In the genomic region with DNA sequence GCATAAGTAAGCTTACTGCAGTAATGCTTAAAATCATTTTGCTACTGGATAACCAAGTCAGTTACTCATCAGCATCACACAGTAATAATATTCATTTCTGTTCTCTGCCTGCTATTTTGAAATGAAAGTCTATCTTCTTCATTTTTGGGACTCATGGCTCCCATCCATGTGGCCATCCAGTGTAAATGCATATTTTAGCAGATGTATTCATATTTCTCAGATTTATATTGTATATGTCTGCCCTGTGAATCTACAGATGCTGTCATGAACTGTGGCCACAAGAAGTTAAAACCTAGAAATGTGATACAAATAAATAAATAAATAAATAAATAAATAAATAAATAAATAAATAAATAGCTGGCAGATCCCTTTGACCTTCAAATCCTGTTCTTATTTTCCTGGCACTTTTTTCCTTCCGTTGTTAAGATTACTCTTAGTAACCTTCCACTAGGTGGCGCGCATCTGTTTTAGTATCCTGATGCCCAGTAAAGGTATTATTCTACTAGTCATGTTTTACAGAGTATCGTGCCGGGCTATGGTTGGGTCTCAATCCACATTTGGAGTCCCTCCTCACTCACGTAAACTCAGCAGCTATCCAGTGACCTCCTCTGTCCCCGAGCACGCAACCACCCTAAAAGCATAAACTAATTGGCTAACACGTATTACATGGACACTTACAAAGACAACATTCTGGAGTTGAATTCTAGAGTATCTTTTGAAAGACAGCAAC, we compare ENCODE assay signal across 8 cellular contexts.
DNase-seq lines count a peak whose midpoint lies in the region; ATAC-seq, FAIRE-seq and TF ChIP-seq lines count a peak whose summit lies in the region.

No MANE protein-coding gene starts in this region.

- 23 to 29% methylated on average over 9 of the region's 9 CpGs for WGBS in body of pancreas, 2 donors

- TF ChIP-seq POLR2A in body of pancreas (IDR thresholded peaks at IDR 0.05): no peak

- peak; percentile 92 for FAIRE-seq in islet of Langerhans (lab: Jason Lieb, UNC)

- no peaks in the 10 kb centered on the region for H3K36me3 ChIP-seq in body of pancreas (replicated peaks in 1 of 2; ENCODE audit: insufficient read depth in 1 of 2, low read depth in 2 of 2)

- no peaks in the 10 kb centered on the region for H3K27me3 Mint-ChIP-seq in HFFc6 (ENCODE audit: insufficient read depth)

- no peak overlapping the region for H3K27ac ChIP-seq in body of pancreas

- no peaks in the 10 kb centered on the region for H3K9me3 ChIP-seq in body of pancreas

- no peak overlapping the region for H3K4me3 ChIP-seq in body of pancreas

- H3K9me3 Mint-ChIP-seq in HFFc6: no peaks in the 10 kb centered on the region

- in situ Hi-C loops in Caki2 (cut with HindIII; ENCODE audit: low pct_unique_long_range_greater_than_20kb, low sequenced_read_pairs): no loop called here

- H3K4me3 Mint-ChIP-seq in HFFc6: no peak overlapping the region

- no peaks in the 10 kb centered on the region for H3K27me3 ChIP-seq in body of pancreas

- H3K36me3 Mint-ChIP-seq in HFFc6 (ENCODE audit: low read depth): no peaks in the 10 kb centered on the region

- H3K4me1 ChIP-seq in body of pancreas: no peaks in the 10 kb centered on the region

- ATAC-seq in body of pancreas: peak; percentile 56

- peaks cover 68% of the 10 kb centered on the region for H3K4me1 Mint-ChIP-seq in HFFc6 (ENCODE audit: low read depth)

- peak; percentile 88 for TF ChIP-seq CTCF in HFFc6 (IDR thresholded peaks at IDR 0.05)
- peak; percentile 34 to 58 (median 52) for TF ChIP-seq CTCF in body of pancreas (IDR thresholded peaks at IDR 0.05)

- intact Hi-C loops in body of pancreas (cut with DNase I): loop anchor here (10.0 kb wide), 1 partner anchor 147 kb away; no protein-coding TSS in a partner anchor

- no peak overlapping the region for H3K27ac Mint-ChIP-seq in HFFc6

- DNase-seq in Caki2 (ENCODE audit: low read depth) (peak; percentile 40), HFFc6 (peak; percentile 83), NCI-H2171 treated with DMSO at 0.1 percent for 48 hours (lab: John Stamatoyannopoulos, UW) (peak; percentile 89), UCSD-AML1 (lab: John Stamatoyannopoulos, UW; ENCODE audit: unreplicated experiment) (peak; percentile 31), body of pancreas (peak; percentile 69 to 79 (median 74)), 8988T (no peak)
- peak; percentile 63 for DNase-seq in stimulated activated CD4-positive, alpha-beta T cell treated with anti-CD3 and anti-CD28 coated beads, Interleukin-1b, Interleukin-23, amount 100 ng/mL, for 48 hours
